ENCODE assay signal across 20 cellular contexts in genomic region chr1:94259635-94260289, GRCh38. TPM values are rescaled to one million over a fixed set of nuclear protein-coding genes. Genes with fewer than 3 reads are reported as not detected.
A peak's percentile ranks its signal among the peaks of the same experiment; 100 is the strongest.
DNase-seq lines count a peak whose midpoint lies in the region; ATAC-seq, FAIRE-seq and TF ChIP-seq lines count a peak whose summit lies in the region.
"Had no signal": no experiment of that assay in that cellular context is flagged by ENCODE, and none has a peak within 500 bp of the region (broad histone marks: within the 10 kb centered on the region; RNA-seq: fewer than 3 reads in every experiment).

No MANE protein-coding gene starts in this region.

- TF ChIP-seq EP300 in A549 (IDR thresholded peaks at IDR 0.05), result no peak

- FAIRE-seq in A549 (lab: Jason Lieb, UNC) (no peak), keratinocyte (lab: Jason Lieb, UNC) (peak; percentile 73)
- FAIRE-seq: bronchial epithelial cell, endometrium, kidney had no signal

- H4K91ac ChIP-seq in IMR-90 (ENCODE audit: insufficient read depth, low read depth, low read length), result no peak overlapping the region

- in situ Hi-C loops in IMR-90 (cut with MboI; ENCODE audit: low sequenced_read_pairs), result no loop called here

- H2BK120ac ChIP-seq in IMR-90 (ENCODE audit: low read depth, low read length), result no peak overlapping the region; the same call in 1 of the 2 replicates

- peaks cover 32% of the 10 kb centered on the region for H3K4me1 ChIP-seq in A549
- peaks cover 4% of the 10 kb centered on the region; the same call in 1 of the 2 replicates for H3K4me1 ChIP-seq in IMR-90 (ENCODE audit: control insufficient read depth, insufficient read depth, low read length)
- H3K4me1 ChIP-seq in keratinocyte (ENCODE audit: control insufficient read depth, extremely low read depth, insufficient read depth, low read length), result peaks cover 26% of the 10 kb centered on the region

- H3K4me2 ChIP-seq in A549, result peak overlapping the region; percentile 59
- no peak overlapping the region for H3K4me2 ChIP-seq in IMR-90 (ENCODE audit: low read depth, low read length)
- H3K4me2 ChIP-seq in keratinocyte (ENCODE audit: control insufficient read depth, extremely low read depth, insufficient read depth, low read depth, low read length), result no peak overlapping the region

- H4K8ac ChIP-seq in IMR-90 (ENCODE audit: low read depth in 2 of 2, low read length in 2 of 2), result 0 out of 4 replicates have a peak overlapping the region, but pooled peaks of 1 of the 2 experiments have one; percentile 4

- H4K5ac ChIP-seq in IMR-90 (ENCODE audit: low read depth, low read length), result no peak overlapping the region; the same call in 1 of the 2 replicates

- 76% methylated on average over 7 of the region's 7 CpGs for WGBS in A549 (ENCODE audit: missing lambda C conversion rate)
- no CpG with 5 or more reads among the region's 7 CpGs for WGBS in IMR-90 (ENCODE audit: extremely low coverage in 2 of 2, insufficient read length in 1 of 2), 2 experiments

- no peak overlapping the region for H2BK5ac ChIP-seq in IMR-90 (ENCODE audit: low read depth, low read length, poor library complexity, severe bottlenecking)

- H3K9me1 ChIP-seq in IMR-90 (ENCODE audit: insufficient read depth, low read length) (no peaks in the 10 kb centered on the region), keratinocyte (ENCODE audit: control insufficient read depth, extremely low read depth, insufficient read depth, low read length) (no peaks in the 10 kb centered on the region)

- TF ChIP-seq POLR2A in A549 (IDR thresholded peaks at IDR 0.05; ENCODE audit: low read length) (no peak), IMR-90 (IDR thresholded peaks at IDR 0.05; ENCODE audit: low read depth, low read length) (no peak)

- peak overlapping the region; percentile 15; the same call in 1 of the 2 replicates for H3K4ac ChIP-seq in IMR-90 (ENCODE audit: low read depth, low read length)

- H3K9me3 ChIP-seq in A549 (no peaks in the 10 kb centered on the region), IMR-90 (ENCODE audit: control insufficient read depth, insufficient read depth, low read length) (no peaks in the 10 kb centered on the region), keratinocyte (ENCODE audit: control insufficient read depth, low read depth, low read length) (no peaks in the 10 kb centered on the region), WERI-Rb-1 (ENCODE audit: severe bottlenecking) (no peaks in the 10 kb centered on the region)
- H3K9me3 ChIP-seq: mucosa of descending colon, upper lobe of right lung had no signal

- peak overlapping the region; percentile 16; the same call in 1 of the 2 replicates for H3K18ac ChIP-seq in IMR-90 (ENCODE audit: low read depth, low read length)

- 0 out of 2 replicates have a peak overlapping the region, but pooled peaks have one; percentile 10 for H3K14ac ChIP-seq in IMR-90 (replicated peaks; ENCODE audit: low read depth, low read length)

- H3K56ac ChIP-seq in IMR-90 (ENCODE audit: extremely low read depth, insufficient read depth, low read length), result no peak overlapping the region

- no peak overlapping the region for H3K9ac ChIP-seq in IMR-90 (ENCODE audit: low read depth, low read length)
- no peak overlapping the region for H3K9ac ChIP-seq in keratinocyte (ENCODE audit: control insufficient read depth, extremely low read depth, insufficient read depth, low read length)

- POLR2A ChIA-PET in A549 (lab: Yijun Ruan, JAX), result no interaction called here
- POLR2A ChIA-PET in IMR-90 (lab: Charles Lee; ENCODE audit: unreplicated experiment), result no interaction called here

- no peaks in the 10 kb centered on the region for H3K79me1 ChIP-seq in IMR-90 (ENCODE audit: low read depth in 1 of 2, low read length in 2 of 2)

- H3K36me3 ChIP-seq in IMR-90 (ENCODE audit: control insufficient read depth, insufficient read depth, low read length), result no peaks in the 10 kb centered on the region
- no peaks in the 10 kb centered on the region for H3K36me3 ChIP-seq in keratinocyte (ENCODE audit: control insufficient read depth in 2 of 2, extremely low read depth in 1 of 2, insufficient read depth in 2 of 2, low read length in 2 of 2)
- H3K36me3 ChIP-seq in WERI-Rb-1, result no peaks in the 10 kb centered on the region
- H3K36me3 ChIP-seq: upper lobe of right lung had no signal

- H2BK15ac ChIP-seq in IMR-90 (ENCODE audit: low read depth, low read length), result peak overlapping the region; percentile 53; the same call in 1 of the 3 replicates

- H3K27me3 ChIP-seq in IMR-90 (ENCODE audit: control insufficient read depth, insufficient read depth, low read length) (no peaks in the 10 kb centered on the region), keratinocyte (ENCODE audit: control insufficient read depth, extremely low read depth, insufficient read depth, low read length) (no peaks in the 10 kb centered on the region), WERI-Rb-1 (ENCODE audit: insufficient read depth, low read depth, severe bottlenecking) (no peaks in the 10 kb centered on the region)
- H3K27me3 ChIP-seq: upper lobe of right lung had no signal

- no peak for TF ChIP-seq CTCF in A549 (IDR thresholded peaks at IDR 0.05)
- TF ChIP-seq CTCF in IMR-90 (conservative IDR thresholded peaks at IDR 0.05; ENCODE audit: low read depth, low read length), result no peak
- no peak for TF ChIP-seq CTCF in cardiac fibroblast (IDR thresholded peaks at IDR 0.05; ENCODE audit: low read depth, low read length)
- TF ChIP-seq CTCF in keratinocyte (optimal IDR thresholded peaks at IDR 0.05 in 1 of 3, IDR thresholded peaks at IDR 0.05 in 1 of 3, conservative IDR thresholded peaks at IDR 0.05 in 1 of 3; ENCODE audit: extremely low read depth in 1 of 3, insufficient read depth in 2 of 3, low read length in 3 of 3), result no peak
- no peak for TF ChIP-seq CTCF in WERI-Rb-1 (IDR thresholded peaks at IDR 0.05; ENCODE audit: low read depth, low read length)

- intact Hi-C loops in IMR-90 (cut with micrococcal nuclease), result no loop called here

- peak overlapping the region; percentile 69; the same call in 1 of the 2 replicates for H2BK20ac ChIP-seq in IMR-90 (ENCODE audit: low read depth, low read length)

- CTCF ChIA-PET in A549 (lab: Yijun Ruan, JAX), result interaction anchor here (1.2 to 2.2 kb wide), 3 partner anchors 11 to 215 kb away, joined by 4 to 5 read pairs (median 5); no protein-coding TSS in a partner anchor
- CTCF ChIA-PET in IMR-90 (lab: Yijun Ruan, JAX), result no interaction called here

- H2AK5ac ChIP-seq in IMR-90 (ENCODE audit: low read depth, low read length), result peak overlapping the region; percentile 15; the same call in 1 of the 2 replicates

- peak overlapping the region in 1 of 2 experiments; percentile 78; a peak in 3 of 6 replicates for H3K27ac ChIP-seq in A549
- H3K27ac ChIP-seq in IMR-90 (ENCODE audit: insufficient read depth, low read length), result no peak overlapping the region
- no peak overlapping the region for H3K27ac ChIP-seq in keratinocyte (ENCODE audit: control insufficient read depth, insufficient read depth, low read length)
- no peak overlapping the region for H3K27ac ChIP-seq in WERI-Rb-1
- H3K27ac ChIP-seq: upper lobe of right lung had no signal

- H2AFZ ChIP-seq in IMR-90 (replicated peaks; ENCODE audit: low read length, poor library complexity) (no peak overlapping the region), keratinocyte (ENCODE audit: control insufficient read depth, low read length) (no peak overlapping the region)

- H3K79me2 ChIP-seq in keratinocyte (ENCODE audit: control insufficient read depth, insufficient read depth, low read length), result no peaks in the 10 kb centered on the region

- dilution Hi-C loops in IMR-90 (cut with HindIII; ENCODE audit: low sequenced_read_pairs, unreplicated experiment) (no loop called here), keratinocyte (cut with MboI; ENCODE audit: extremely low pct_ligation_motif_present, low sequenced_read_pairs) (no loop called here)

- no peak overlapping the region for H2AK9ac ChIP-seq in IMR-90 (replicated peaks; ENCODE audit: low read depth, low read length, poor library complexity)

- TF ChIP-seq RAD21 in A549 (conservative IDR thresholded peaks at IDR 0.05 in 1 of 2, IDR thresholded peaks at IDR 0.05 in 1 of 2) (no peak), IMR-90 (IDR thresholded peaks at IDR 0.05; ENCODE audit: low read length) (no peak)

- H3K23ac ChIP-seq in IMR-90 (ENCODE audit: low read depth, low read length), result no peak overlapping the region

- DNase-seq in A549 (ENCODE audit: low read depth in 1 of 2, low spot score in 1 of 2) (no peak), IMR-90 (peak; percentile 31), cardiac fibroblast (ENCODE audit: low read depth in 2 of 2) (peak; percentile 74 to 91), keratinocyte (ENCODE audit: low read depth, low spot score) (no peak), hippocampal formation (lab: John Stamatoyannopoulos, UW) (no peak), A172 (ENCODE audit: low spot score) (no peak), WERI-Rb-1 (no peak)
- DNase-seq: activated CD8-positive, alpha-beta memory T cell treated with anti-CD3 and anti-CD28 coated beads, Interleukin-2, amount 50 U/mL, for 48 hours; activated naive CD4-positive, alpha-beta T cell treated with anti-CD3 and anti-CD28 coated beads, Interleukin-2, amount 50 U/mL, for 16 hours; CD8-positive, alpha-beta T cell; DND-41; kidney; mucosa of descending colon; RPMI8226; T-helper 1 cell; upper lobe of right lung had no signal

- ATAC-seq in A549 (no peak), IMR-90 (ENCODE audit: low read depth) (no peak), GM18907 (IDR thresholded peaks at IDR 0.05; ENCODE audit: unreplicated experiment) (no peak)
- ATAC-seq: CD8-positive, alpha-beta T cell; mucosa of descending colon; stimulated activated memory B cell treated with anti-CD40 and anti-IgM and Interleukin-4, amounts not matched to agents 10 μg/mL and 1 μg/mL and 100 μg/mL, for 72 hours had no signal

- no TSS peak for BruUV-seq in IMR-90 (replicated peaks; lab: Mats Ljungman, UMichigan)

- H3K4me3 ChIP-seq in A549 (no peak overlapping the region), IMR-90 (ENCODE audit: insufficient read depth, low read depth, low read length) (no peak overlapping the region), cardiac fibroblast (replicated peaks in 1 of 2; ENCODE audit: low read depth in 2 of 2, low read length in 2 of 2) (no peak overlapping the region), keratinocyte (ENCODE audit: control insufficient read depth in 2 of 3, extremely low read depth in 1 of 3, insufficient read depth in 2 of 3, low read depth in 1 of 3, low read length in 3 of 3) (no peak overlapping the region), WERI-Rb-1 (ENCODE audit: low read depth, low read length) (no peak overlapping the region)
- H3K4me3 ChIP-seq: mucosa of descending colon, upper lobe of right lung had no signal

- H4K20me1 ChIP-seq in IMR-90 (ENCODE audit: insufficient read depth, low read length) (no peaks in the 10 kb centered on the region), keratinocyte (ENCODE audit: control insufficient read depth, extremely low read depth, insufficient read depth, low read length) (no peaks in the 10 kb centered on the region)

RNA-seq across cellular contexts. Expression of gene ARHGAP29, which starts 22.4 kb away (rescaled TPM):
- polyA plus RNA-seq in A549 (2011; rRNA removed), result 22.0 and 29.7 TPM in 2 replicates
- polyA plus RNA-seq in A549 (2012; cell fraction: cytosol; rRNA removed), result 4.7 and 5.0 TPM in 2 replicates
- polyA plus RNA-seq in A549 (2012; cell fraction: nucleus; rRNA removed), result 4.3 and 5.9 TPM in 2 replicates
- polyA plus RNA-seq in A549 (2017; fragmentation: RNase III; extraction: RNeasy Plus Mini Kit Qiagen cat#74134 plus additional on column Dnase treatment), result 14.3 to 16.2 TPM (median 15.8 TPM) in 3 replicates
- 15.6 and 16.1 TPM in 2 replicates for polyA minus RNA-seq in A549 (2011; rRNA and poly(A)+ RNA removed)
- total RNA-seq in IMR-90 (2012; rRNA removed), result 30.3 and 45.3 TPM in 2 replicates
- polyA plus RNA-seq in IMR-90 (2012; rRNA removed), result 15.9 and 19.1 TPM in 2 replicates
- 3.7 and 4.2 TPM in 2 replicates for polyA plus RNA-seq in IMR-90 (2012; cell fraction: cytosol; rRNA removed)
- polyA plus RNA-seq in IMR-90 (2012; cell fraction: nucleus; rRNA removed; ENCODE audit: low replicate concordance), result 8.5 and 39.9 TPM in 2 replicates
- polyA plus RNA-seq in keratinocyte, result 40.0 to 79.7 TPM (median 67.7 TPM) in 3 replicates
- polyA plus RNA-seq in keratinocyte (2011; ENCODE audit: low read depth), result 66.5 TPM
- polyA plus RNA-seq in keratinocyte (2011; cell fraction: cytosol; rRNA removed), result 31.7 and 61.5 TPM in 2 replicates
- 59.8 and 80.6 TPM in 2 replicates for polyA plus RNA-seq in keratinocyte (2011; cell fraction: nucleus; rRNA removed)
- polyA plus RNA-seq in keratinocyte (2012; ENCODE audit: low replicate concordance), result 26.3 and 56.8 TPM in 2 replicates
- 21.1 to 119 TPM (median 48.5 TPM) in 3 replicates for polyA minus RNA-seq in keratinocyte
- polyA minus RNA-seq in keratinocyte (2011; cell fraction: cytosol; rRNA and poly(A)+ RNA removed), result 50.8 TPM
- polyA minus RNA-seq in keratinocyte (2011; cell fraction: nucleus; rRNA and poly(A)+ RNA removed), result 82.7 and 152 TPM in 2 replicates
- total RNA-seq in A172 (2014; rRNA removed; shearing (Covaris generic)), result 14.1 and 15.4 TPM in 2 replicates
- total RNA-seq: CD8-positive, alpha-beta T cell had no signal

Comparison
In these comparisons a context has a peak if more than half of its experiments do, and no peak if none do; other contexts are left out.
1. DNase-seq: peak in IMR-90 (single experiment) and cardiac fibroblast (2 of 2); none in A549 (0 of 2), keratinocyte (single experiment), hippocampal formation (0 of 2), A172 (single experiment) and WERI-Rb-1 (single experiment).